Comparison of ENCODE assay signal across 26 cellular contexts in genomic region chr2:45647986-45648520, GRCh38. TPM values are rescaled to one million over a fixed set of nuclear protein-coding genes. Genes with fewer than 3 reads are reported as not detected.
DNase-seq lines count a peak whose midpoint lies in the region; ATAC-seq and TF ChIP-seq lines count a peak whose summit lies in the region.
"Had no signal": no experiment of that assay in that cellular context is flagged by ENCODE, and none has a peak within 500 bp of the region (broad histone marks: within the 10 kb centered on the region; RNA-seq: fewer than 3 reads in every experiment).

No MANE protein-coding gene starts in this region.

- no peaks in the 10 kb centered on the region for H3K36me3 ChIP-seq in muscle layer of colon (ENCODE audit: insufficient read depth, low read length)
- H3K36me3 ChIP-seq: ascending aorta, pancreas had no signal

- intact Hi-C loops in natural killer cell (cut with micrococcal nuclease), result no loop called here

- no peak for DNase-seq in natural killer cell
- no peak for DNase-seq in natural killer cell treated with Interleukin-12 subunit alpha and Interleukin-12 subunit beta and Interleukin-15 and Interleukin-18, amount 100 ng/mL, for 72 hours (ENCODE audit: low spot score)
- DNase-seq in choroid plexus epithelial cell (ENCODE audit: low read depth), result peak; percentile 8
- no peak for DNase-seq in NCI-H510A (lab: John Stamatoyannopoulos, UW)
- no peak for DNase-seq in dedifferentiated amniotic fluid mesenchymal stem cell (ENCODE audit: extremely low spot score)
- no peak for DNase-seq in OCI-M2 (lab: John Stamatoyannopoulos, UW; ENCODE audit: unreplicated experiment)
- DNase-seq: activated CD4-positive, alpha-beta T cell treated with anti-CD3 and anti-CD28 coated beads, Interleukin-2, amount 10 ng/mL, durations not matched to agents 7 days and 5 days; activated gamma-delta T cell; activated naive CD8-positive, alpha-beta T cell treated with anti-CD3 and anti-CD28 coated beads for 36 hours; activated T-cell treated with anti-CD3 and anti-CD28 coated beads, Interleukin-2, amount 50 U/mL, for 1 hour; cortex of kidney; effector memory CD8-positive, alpha-beta T cell; HCEC 1CT; NCI-H1048; NCI-H2107; NCI-H345; NCI-H774; pancreas; retina; stimulated activated CD4-positive, alpha-beta T cell treated with anti-CD3 and anti-CD28 coated beads, Interleukin-1b, Interleukin-23, amount 100 ng/mL, for 48 hours; stimulated activated naive CD4-positive, alpha-beta T cell treated with Interleukin-2 at 50 U/mL for 16 hours; T1000 had no signal

- no peak overlapping the region for H3K9ac ChIP-seq in muscle layer of colon (ENCODE audit: low read length)

- H3K27ac Mint-ChIP-seq in natural killer cell, result peak overlapping the region in 1 of 2 donors; percentile 20
- H3K27ac Mint-ChIP-seq in natural killer cell treated with Interleukin-12 subunit alpha and Interleukin-12 subunit beta and Interleukin-15 and Interleukin-18, amount 100 ng/mL, for 72 hours, result no peak overlapping the region
- H3K27ac Mint-ChIP-seq: activated CD4-positive, alpha-beta T cell treated with anti-CD3 and anti-CD28 coated beads, Interleukin-2, amount 10 ng/mL, durations not matched to agents 7 days and 5 days; activated naive CD8-positive, alpha-beta T cell treated with anti-CD3 and anti-CD28 coated beads for 36 hours; WTC11 had no signal

- H3K27ac ChIP-seq in muscle layer of colon (ENCODE audit: low read depth, low read length), result peak overlapping the region; percentile 61
- H3K27ac ChIP-seq: ascending aorta, pancreas had no signal

- peaks cover 27 to 36% of the 10 kb centered on the region in 2 donors for H3K4me1 Mint-ChIP-seq in natural killer cell
- peaks cover 18 to 27% of the 10 kb centered on the region in 2 donors for H3K4me1 Mint-ChIP-seq in natural killer cell treated with Interleukin-12 subunit alpha and Interleukin-12 subunit beta and Interleukin-15 and Interleukin-18, amount 100 ng/mL, for 72 hours (ENCODE audit: low read depth in 2 of 2)

- no peaks in the 10 kb centered on the region for H3K9me3 Mint-ChIP-seq in natural killer cell
- no peaks in the 10 kb centered on the region for H3K9me3 Mint-ChIP-seq in natural killer cell treated with Interleukin-12 subunit alpha and Interleukin-12 subunit beta and Interleukin-15 and Interleukin-18, amount 100 ng/mL, for 72 hours
- H3K9me3 Mint-ChIP-seq: activated CD4-positive, alpha-beta T cell treated with anti-CD3 and anti-CD28 coated beads, Interleukin-2, amount 10 ng/mL, durations not matched to agents 7 days and 5 days; activated naive CD8-positive, alpha-beta T cell treated with anti-CD3 and anti-CD28 coated beads for 36 hours; effector memory CD8-positive, alpha-beta T cell; WTC11 had no signal

- TF ChIP-seq CTCF in natural killer cell (IDR thresholded peaks at IDR 0.05) (no peak), choroid plexus epithelial cell (conservative IDR thresholded peaks at IDR 0.05; ENCODE audit: low read depth, low read length) (no peak)

- peak overlapping the region; percentile 26 for H3K4me3 Mint-ChIP-seq in natural killer cell
- no peak overlapping the region for H3K4me3 Mint-ChIP-seq in natural killer cell treated with Interleukin-12 subunit alpha and Interleukin-12 subunit beta and Interleukin-15 and Interleukin-18, amount 100 ng/mL, for 72 hours
- H3K4me3 Mint-ChIP-seq: activated CD4-positive, alpha-beta T cell treated with anti-CD3 and anti-CD28 coated beads, Interleukin-2, amount 10 ng/mL, durations not matched to agents 7 days and 5 days; activated naive CD8-positive, alpha-beta T cell treated with anti-CD3 and anti-CD28 coated beads for 36 hours; effector memory CD8-positive, alpha-beta T cell; WTC11 had no signal

- H3K27me3 ChIP-seq in muscle layer of colon (ENCODE audit: control insufficient read depth in 1 of 2, insufficient read depth in 2 of 2, low read length in 2 of 2), result no peaks in the 10 kb centered on the region
- H3K27me3 ChIP-seq: ascending aorta, pancreas had no signal

- H3K4me1 ChIP-seq in muscle layer of colon (ENCODE audit: insufficient read depth, low read length), result peaks cover 35% of the 10 kb centered on the region

- ATAC-seq in natural killer cell (no peak), GM18909 (IDR thresholded peaks at IDR 0.05; ENCODE audit: poor library complexity, unreplicated experiment) (no peak)
- no peak for ATAC-seq in natural killer cell treated with Interleukin-12 subunit alpha and Interleukin-12 subunit beta and Interleukin-15 and Interleukin-18, amount 100 ng/mL, for 72 hours
- ATAC-seq: effector memory CD8-positive, alpha-beta T cell; pancreas; WTC11 had no signal

- H3K36me3 Mint-ChIP-seq in natural killer cell, result no peaks in the 10 kb centered on the region
- peaks cover 6% of the 10 kb centered on the region for H3K36me3 Mint-ChIP-seq in natural killer cell treated with Interleukin-12 subunit alpha and Interleukin-12 subunit beta and Interleukin-15 and Interleukin-18, amount 100 ng/mL, for 72 hours
- H3K36me3 Mint-ChIP-seq: WTC11 had no signal

- peaks cover 10% of the 10 kb centered on the region in 2 donors for H3K27me3 Mint-ChIP-seq in natural killer cell (ENCODE audit: low read depth in 2 of 2)
- H3K27me3 Mint-ChIP-seq in natural killer cell treated with Interleukin-12 subunit alpha and Interleukin-12 subunit beta and Interleukin-15 and Interleukin-18, amount 100 ng/mL, for 72 hours, result peaks cover 7% of the 10 kb centered on the region in 2 donors

- H3K4me3 ChIP-seq in choroid plexus epithelial cell (ENCODE audit: low read depth, low read length) (no peak overlapping the region), muscle layer of colon (ENCODE audit: low read depth in 1 of 2, low read length in 2 of 2) (peak overlapping the region in 1 of 2 donors; percentile 11)
- H3K4me3 ChIP-seq: ascending aorta had no signal

- H3K9me3 ChIP-seq in muscle layer of colon (ENCODE audit: low read length), result no peaks in the 10 kb centered on the region
- H3K9me3 ChIP-seq: ascending aorta, pancreas had no signal

RNA-seq across cellular contexts. Expression of gene PRKCE, which starts 3.4 kb away (rescaled TPM):
- total RNA-seq in natural killer cell, result 10 to 100 TPM; 35.2 to 42.1 (median 38.6) TPM
- 10 to 100 TPM in 1 of 2 donors, 1 to 10 TPM in 1; 6.3 to 30.1 TPM for total RNA-seq in natural killer cell treated with Interleukin-12 subunit alpha and Interleukin-12 subunit beta and Interleukin-15 and Interleukin-18, amount 100 ng/mL, for 72 hours

RNA-seq across cellular contexts. Expression of gene SRBD1, which starts 37.0 kb away (rescaled TPM):
- total RNA-seq in natural killer cell, result 10 to 100 TPM; 34.5 to 40.0 (median 38.8) TPM
- total RNA-seq in natural killer cell treated with Interleukin-12 subunit alpha and Interleukin-12 subunit beta and Interleukin-15 and Interleukin-18, amount 100 ng/mL, for 72 hours, result 10 to 100 TPM; 17.6 to 25.4 TPM
